Comparison of ENCODE assay signal across 1 cellular context in the genomic region with DNA sequence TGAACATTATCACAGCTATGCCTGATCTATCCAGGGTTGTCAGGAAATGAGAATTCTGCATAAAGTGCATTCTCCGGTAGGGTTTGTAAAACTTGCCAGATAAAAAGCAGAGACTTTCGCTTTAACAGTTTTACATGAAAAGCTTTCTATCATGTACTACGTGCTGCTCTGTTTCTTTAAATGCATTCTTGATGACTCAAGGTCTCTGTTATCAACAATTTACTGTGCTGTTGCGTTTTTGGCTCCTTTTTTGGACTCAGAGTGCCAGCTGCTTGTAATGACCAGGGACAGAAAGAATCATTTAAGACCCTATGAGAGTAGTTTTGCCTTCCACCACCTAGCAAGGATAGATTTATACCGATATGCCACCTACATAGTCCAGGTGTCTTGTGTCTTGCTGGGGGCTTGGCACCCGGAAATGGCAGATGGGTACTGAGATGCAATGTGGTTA.
A peak's percentile ranks its signal among the peaks of the same experiment; 100 is the strongest.
TF ChIP-seq lines count a peak whose summit lies in the region.

No MANE protein-coding gene starts in this region.

TF ChIP-seq in IMR-90, 13 proteins besides CTCF, POLR2A, EP300 and RAD21:
- TF ChIP-seq MAFK (IDR thresholded peaks at IDR 0.05; ENCODE audit: low read depth, low read length): peak; percentile 9; the same call in 1 of the 2 replicates
- no peak for TF ChIP-seq MXI1 (IDR thresholded peaks at IDR 0.05; ENCODE audit: borderline replicate concordance, low read depth, low read length)
- peak; percentile 58; the same call in 1 of the 2 replicates for TF ChIP-seq FOS (IDR thresholded peaks at IDR 0.05; ENCODE audit: low read depth, low read length)
- TF ChIP-seq CEBPB (IDR thresholded peaks at IDR 0.05; ENCODE audit: low read depth, low read length): peak; percentile 41; the same call in 1 of the 2 replicates
